21 cellular contexts compared by ENCODE assay signal in genomic region chr6:93123585-93123984, GRCh38.
DNase-seq lines count a peak whose midpoint lies in the region; ATAC-seq, FAIRE-seq and TF ChIP-seq lines count a peak whose summit lies in the region.
"Had no signal": no experiment of that assay in that cellular context is flagged by ENCODE, and none has a peak within 500 bp of the region (broad histone marks: within the 10 kb centered on the region; RNA-seq: fewer than 3 reads in every experiment).

No MANE protein-coding gene starts in this region.

- DNase-seq in GM23338 (ENCODE audit: low spot score) (peak; percentile 51), endodermal cell (no peak), PC-9 (no peak), pancreas (no peak)
- DNase-seq: EL, GOT3, KBM-7, NCI-H1092, NCI-H1436, NCI-H187 treated with DMSO at 0.1 percent for 48 hours, NCI-H510A treated with DMSO at 0.1 percent for 48 hours, NCI-H748 treated with DMSO at 0.1 percent for 48 hours, SJCRH30, T-helper 1 cell had no signal

- POLR2A ChIA-PET in PC-9 (lab: Charles Lee; ENCODE audit: unreplicated experiment), result no interaction called here

- H3F3A ChIP-seq in GM23338 (replicated peaks; ENCODE audit: low read depth) (no peaks in the 10 kb centered on the region), PC-9 (ENCODE audit: insufficient read depth, low read depth) (no peaks in the 10 kb centered on the region)

- BruUV-seq in PC-9 (replicated peaks; lab: Mats Ljungman, UMichigan), result no TSS peak

- H3K27me3 Mint-ChIP-seq in GM23338 (ENCODE audit: insufficient read depth, low read depth, poor library complexity) (peaks cover 2% of the 10 kb centered on the region), endodermal cell (ENCODE audit: insufficient read depth) (no peaks in the 10 kb centered on the region)
- H3K27me3 Mint-ChIP-seq: B cell had no signal

- peaks cover 41% of the 10 kb centered on the region for H3K4me1 Mint-ChIP-seq in GM23338
- peaks cover 7% of the 10 kb centered on the region for H3K4me1 Mint-ChIP-seq in endodermal cell
- H3K4me1 Mint-ChIP-seq: B cell, CD14-positive monocyte had no signal

- H3K9me2 ChIP-seq in GM23338 (ENCODE audit: insufficient read depth) (peaks cover 4% of the 10 kb centered on the region; the same call in 1 of the 2 replicates), PC-9 (ENCODE audit: insufficient read depth) (no peaks in the 10 kb centered on the region)

- H3K9ac ChIP-seq in HUES64 (ENCODE audit: low read depth, low read length), result no peak overlapping the region
- H3K9ac ChIP-seq in endodermal cell (ENCODE audit: extremely low read depth, low read length, poor library complexity, severe bottlenecking), result no peak overlapping the region
- H3K9ac ChIP-seq in parathyroid adenoma, result no peak overlapping the region

- CTCF ChIA-PET in PC-9 (lab: Charles Lee), result no interaction called here

- WGBS in HUES64, result 86% methylated on average over 2 of the region's 2 CpGs
- WGBS in endodermal cell (ENCODE audit: insufficient coverage in 1 of 2, insufficient read length in 1 of 2), 2 experiments, result 88% methylated on average over 2 of the region's 2 CpGs; no CpG with 5 or more reads in 1 of the 2 experiments
- 79 to 82% methylated on average over 2 of the region's 2 CpGs for WGBS in pancreas, 2 donors

- no peak overlapping the region for H3K4me3 Mint-ChIP-seq in GM23338
- H3K4me3 Mint-ChIP-seq in endodermal cell, result no peak overlapping the region
- H3K4me3 Mint-ChIP-seq: B cell, CD14-positive monocyte had no signal

- H3K27me3 ChIP-seq in GM23338 (ENCODE audit: insufficient read depth) (no peaks in the 10 kb centered on the region), HUES64 (ENCODE audit: insufficient read depth, low read length) (no peaks in the 10 kb centered on the region), endodermal cell (ENCODE audit: control insufficient read depth, insufficient read depth, low read length, poor library complexity, severe bottlenecking) (no peaks in the 10 kb centered on the region), parathyroid adenoma (ENCODE audit: control insufficient read depth, insufficient read depth, low read length) (no peaks in the 10 kb centered on the region), PC-9 (ENCODE audit: insufficient read depth, low read depth) (no peaks in the 10 kb centered on the region), pancreas (no peaks in the 10 kb centered on the region)
- H3K27me3 ChIP-seq: SJCRH30 had no signal

- intact Hi-C loops in PC-9 (cut with micrococcal nuclease; ENCODE audit: unreplicated experiment) (no loop called here), pancreas (cut with DNase I) (no loop called here)

- H3K79me2 ChIP-seq in GM23338 (replicated peaks; ENCODE audit: insufficient read depth) (no peaks in the 10 kb centered on the region), parathyroid adenoma (no peaks in the 10 kb centered on the region), PC-9 (ENCODE audit: low read depth) (no peaks in the 10 kb centered on the region)

- no peak for FAIRE-seq in pancreas (lab: Jason Lieb, UNC)
- FAIRE-seq: A549, RCC 7860 had no signal

- H3K4me2 ChIP-seq in GM23338 (peak overlapping the region; percentile 41), parathyroid adenoma (ENCODE audit: low read length) (no peak overlapping the region), PC-9 (no peak overlapping the region)
- H3K4me2 ChIP-seq: A549 had no signal

- H2AFZ ChIP-seq in GM23338, result no peak overlapping the region
- H2AFZ ChIP-seq in parathyroid adenoma, result peak overlapping the region; percentile 45
- H2AFZ ChIP-seq in PC-9, result no peak overlapping the region

- peak; percentile 79 for ATAC-seq in GM23338
- ATAC-seq in GM21737 (IDR thresholded peaks at IDR 0.05; ENCODE audit: unreplicated experiment), result no peak
- no peak for ATAC-seq in pancreas
- ATAC-seq: A549 had no signal

- no peaks in the 10 kb centered on the region for H3K36me3 Mint-ChIP-seq in GM23338 (ENCODE audit: low read depth)
- no peaks in the 10 kb centered on the region for H3K36me3 Mint-ChIP-seq in endodermal cell (ENCODE audit: low read depth)
- H3K36me3 Mint-ChIP-seq: CD14-positive monocyte had no signal

- no peaks in the 10 kb centered on the region for H4K20me1 ChIP-seq in GM23338 (replicated peaks; ENCODE audit: insufficient read depth)
- no peaks in the 10 kb centered on the region for H4K20me1 ChIP-seq in PC-9 (ENCODE audit: insufficient read depth)

- H3K4me1 ChIP-seq in GM23338 (ENCODE audit: insufficient read depth), result peaks cover 54% of the 10 kb centered on the region
- H3K4me1 ChIP-seq in HUES64 (ENCODE audit: insufficient read depth, low read length), result peaks cover 49% of the 10 kb centered on the region
- H3K4me1 ChIP-seq in endodermal cell (ENCODE audit: control insufficient read depth, insufficient read depth, low read length), result no peaks in the 10 kb centered on the region
- peaks cover 5% of the 10 kb centered on the region for H3K4me1 ChIP-seq in parathyroid adenoma
- no peaks in the 10 kb centered on the region for H3K4me1 ChIP-seq in PC-9 (replicated peaks; ENCODE audit: insufficient read depth)
- no peaks in the 10 kb centered on the region for H3K4me1 ChIP-seq in pancreas
- H3K4me1 ChIP-seq: A549, SJCRH30 had no signal

- no peak overlapping the region for H3K4me3 ChIP-seq in GM23338
- no peak overlapping the region for H3K4me3 ChIP-seq in HUES64 (ENCODE audit: low read length)
- H3K4me3 ChIP-seq in endodermal cell (ENCODE audit: low read length), result no peak overlapping the region
- H3K4me3 ChIP-seq in parathyroid adenoma (ENCODE audit: low read depth, low read length), result no peak overlapping the region
- no peak overlapping the region for H3K4me3 ChIP-seq in PC-9
- H3K4me3 ChIP-seq in pancreas, result no peak overlapping the region
- H3K4me3 ChIP-seq: A549, SJCRH30 had no signal

- H3K27ac Mint-ChIP-seq in GM23338 (peak overlapping the region; percentile 43), endodermal cell (no peak overlapping the region)
- H3K27ac Mint-ChIP-seq: B cell, CD14-positive monocyte had no signal

- H3K9me3 Mint-ChIP-seq in GM23338, result no peaks in the 10 kb centered on the region
- no peaks in the 10 kb centered on the region for H3K9me3 Mint-ChIP-seq in endodermal cell

- no peak for TF ChIP-seq CTCF in GM23338 (conservative IDR thresholded peaks at IDR 0.05; ENCODE audit: low read depth in 2 of 2)
- TF ChIP-seq CTCF in endodermal cell (conservative IDR thresholded peaks at IDR 0.05), result peak; percentile 35
- TF ChIP-seq CTCF in parathyroid adenoma (IDR thresholded peaks at IDR 0.05), result peak; percentile 9
- no peak for TF ChIP-seq CTCF in PC-9 (conservative IDR thresholded peaks at IDR 0.05)
- TF ChIP-seq CTCF in pancreas (IDR thresholded peaks at IDR 0.05), result no peak

- no peaks in the 10 kb centered on the region for H3K9me3 ChIP-seq in HUES64 (ENCODE audit: insufficient read depth, low read depth, low read length)
- H3K9me3 ChIP-seq in endodermal cell (ENCODE audit: control insufficient read depth, low read length), result no peaks in the 10 kb centered on the region
- H3K9me3 ChIP-seq in parathyroid adenoma (ENCODE audit: control insufficient read depth, low read length), result peaks cover 2% of the 10 kb centered on the region
- H3K9me3 ChIP-seq in PC-9 (ENCODE audit: insufficient read depth, low read depth), result no peaks in the 10 kb centered on the region
- H3K9me3 ChIP-seq in pancreas, result no peaks in the 10 kb centered on the region
- H3K9me3 ChIP-seq: A549, SJCRH30 had no signal

- H3K36me3 ChIP-seq in GM23338 (ENCODE audit: insufficient read depth) (no peaks in the 10 kb centered on the region), HUES64 (ENCODE audit: insufficient read depth, low read length) (no peaks in the 10 kb centered on the region), endodermal cell (ENCODE audit: control insufficient read depth, insufficient read depth, low read length) (no peaks in the 10 kb centered on the region), parathyroid adenoma (ENCODE audit: control insufficient read depth, insufficient read depth, low read length) (no peaks in the 10 kb centered on the region), PC-9 (ENCODE audit: low read depth) (no peaks in the 10 kb centered on the region), pancreas (no peaks in the 10 kb centered on the region)
- H3K36me3 ChIP-seq: SJCRH30 had no signal

- peak overlapping the region; percentile 27; the same call in 1 of the 2 replicates for H3K27ac ChIP-seq in GM23338 (ENCODE audit: low read depth)
- peak overlapping the region; percentile 65; the same call in 1 of the 2 replicates for H3K27ac ChIP-seq in HUES64 (ENCODE audit: low read depth, low read length)
- no peak overlapping the region for H3K27ac ChIP-seq in endodermal cell (ENCODE audit: low read depth, low read length)
- H3K27ac ChIP-seq in parathyroid adenoma, result peak overlapping the region; percentile 40
- H3K27ac ChIP-seq in PC-9, result no peak overlapping the region
- no peak overlapping the region for H3K27ac ChIP-seq in pancreas
- H3K27ac ChIP-seq: A549, SJCRH30 had no signal

TF ChIP-seq in GM23338, 12 proteins besides CTCF, POLR2A, EP300 and RAD21 (continues in another document):
- no peak; the same call in 1 of the 2 replicates for TF ChIP-seq NANOG (IDR thresholded peaks at IDR 0.05; ENCODE audit: borderline replicate concordance)
- TF ChIP-seq ZNF331 (CRISPR knock-in tag; IDR thresholded peaks at IDR 0.05; ENCODE audit: low read depth), result no peak
- TF ChIP-seq POLR2AphosphoS5 (IDR thresholded peaks at IDR 0.05; ENCODE audit: low read depth), result no peak
- TF ChIP-seq REST (IDR thresholded peaks at IDR 0.05; ENCODE audit: unreplicated experiment), result no peak

Comparison
In these comparisons a context has a peak if more than half of its experiments do, and no peak if none do; other contexts are left out.
1. H3K27ac ChIP-seq: peak in GM23338 (single experiment), HUES64 (single experiment) and parathyroid adenoma (single experiment); none in endodermal cell (single experiment), PC-9 (single experiment) and pancreas (0 of 4).
2. CTCF ChIP-seq: peak in endodermal cell (single experiment) and parathyroid adenoma (single experiment); none in GM23338 (0 of 2), PC-9 (single experiment) and pancreas (0 of 4).